Comparison of ENCODE assay signal across 1 cellular context in the genomic region with DNA sequence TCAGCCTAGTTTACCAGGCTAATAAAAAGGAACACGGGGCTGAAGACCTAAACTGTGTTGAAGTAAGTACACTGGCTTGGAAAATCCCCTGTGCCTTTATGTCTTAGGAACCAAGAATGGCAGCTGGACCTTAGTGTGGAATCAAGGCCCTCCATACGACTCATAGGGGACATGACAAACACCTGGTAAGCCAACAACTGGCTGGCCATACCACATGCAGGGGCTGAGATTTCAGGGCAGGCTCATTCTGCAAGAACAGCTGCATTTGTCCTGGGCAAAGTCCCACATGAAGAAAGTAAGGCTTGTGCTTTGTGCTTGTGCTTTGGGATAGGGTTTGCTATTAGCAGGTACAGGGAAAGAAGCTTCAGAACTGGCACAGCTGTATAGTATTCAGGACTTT.
A peak's percentile ranks its signal among the peaks of the same experiment; 100 is the strongest.
TF ChIP-seq lines count a peak whose summit lies in the region.

No MANE protein-coding gene starts in this region.

TF ChIP-seq in HCT116, 20 proteins besides CTCF, POLR2A, EP300 and RAD21 (continued from another document):
- TF ChIP-seq CEBPB (IDR thresholded peaks at IDR 0.05; ENCODE audit: low read depth) = no peak
- peak; percentile 14; the same call in 1 of the 2 replicates for TF ChIP-seq POLR2AphosphoS5 (IDR thresholded peaks at IDR 0.05; ENCODE audit: low read depth, low read length)
